Comparison of ENCODE assay signal across 1 cellular context in the genomic region with DNA sequence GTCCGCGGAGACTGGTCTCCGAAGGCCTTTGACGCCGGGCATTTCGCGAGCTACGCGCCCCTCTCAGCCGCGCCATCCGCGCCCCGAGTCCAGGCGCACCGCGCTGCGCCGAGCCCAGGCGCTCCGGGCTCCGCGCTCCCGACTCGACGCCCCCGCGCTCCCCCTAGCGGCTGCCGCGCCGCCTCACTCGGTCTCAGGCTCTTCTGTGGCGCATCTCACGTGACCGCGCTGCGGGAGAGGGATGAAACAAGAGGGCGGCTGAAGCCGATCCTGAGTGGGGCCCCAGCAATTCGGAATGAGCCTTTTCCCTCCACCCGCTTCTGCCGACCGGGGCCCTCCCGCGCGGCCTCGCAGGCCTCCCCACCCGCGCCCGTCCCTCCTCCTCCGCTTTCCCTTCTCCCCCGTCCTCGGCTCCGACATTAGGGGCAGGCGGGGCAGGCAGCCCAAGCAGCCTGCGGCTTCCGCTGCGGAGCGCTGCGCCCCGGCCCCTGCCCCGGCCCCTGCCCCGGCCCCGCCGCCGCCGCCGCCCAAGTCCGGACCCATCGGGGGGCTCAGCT.
TF ChIP-seq lines count a peak whose summit lies in the region.

No MANE protein-coding gene starts in this region.

TF ChIP-seq in K562, 482 proteins besides CTCF, POLR2A, EP300 and RAD21 (continued from another document and continues in another):
- TF ChIP-seq, protein P1, sequence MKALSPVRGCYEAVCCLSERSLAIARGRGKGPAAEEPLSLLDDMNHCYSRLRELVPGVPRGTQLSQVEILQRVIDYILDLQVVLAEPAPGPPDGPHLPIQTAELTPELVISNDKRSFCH (CRISPR knock-in tag; IDR thresholded peaks at IDR 0.05): no peak
- TF ChIP-seq, protein P1 (tag; IDR thresholded peaks at IDR 0.05): peak; percentile 47; the same call in 1 of the 2 replicates
- TF ChIP-seq IFI16 (CRISPR knock-in tag; IDR thresholded peaks at IDR 0.05) (no peak), HLTF (IDR thresholded peaks at IDR 0.05) (peak; percentile 74; the same call in 1 of the 2 replicates), EZH2 (IDR thresholded peaks at IDR 0.05; ENCODE audit: borderline replicate concordance, low read depth, low read length) (no peak), SNIP1 (IDR thresholded peaks at IDR 0.05; ENCODE audit: low read depth) (no peak), ZNF444 (CRISPR knock-in tag; IDR thresholded peaks at IDR 0.05) (no peak), TAF1 (IDR thresholded peaks at IDR 0.05; ENCODE audit: control insufficient read depth, extremely low read depth, insufficient read depth, low read length, severe bottlenecking) (peak; percentile 35), CC2D1A (IDR thresholded peaks at IDR 0.05) (no peak), MYC (IDR thresholded peaks at IDR 0.05; ENCODE audit: low read depth, low read length) (peak; percentile 60), MYC (CRISPR knock-in tag; IDR thresholded peaks at IDR 0.05; ENCODE audit: borderline replicate concordance, low read depth) (no peak), BDP1 (IDR thresholded peaks at IDR 0.05; ENCODE audit: insufficient read depth, insufficient read length) (no peak), ZFPM2 (CRISPR knock-in tag; IDR thresholded peaks at IDR 0.05) (no peak), ZBED1 (IDR thresholded peaks at IDR 0.05) (0 out of 2 replicates have a peak, but pooled peaks have one; percentile 50), ZNF75A (CRISPR knock-in tag; IDR thresholded peaks at IDR 0.05) (no peak), KLF10 (CRISPR knock-in tag; IDR thresholded peaks at IDR 0.05) (no peak), GABPB2 (CRISPR knock-in tag; conservative IDR thresholded peaks at IDR 0.05) (no peak), RFX7 (CRISPR knock-in tag; IDR thresholded peaks at IDR 0.05) (no peak), NFATC3 (IDR thresholded peaks at IDR 0.05) (no peak), MAFK (IDR thresholded peaks at IDR 0.05; ENCODE audit: low read length) (no peak), ZKSCAN1 (IDR thresholded peaks at IDR 0.05; ENCODE audit: low read depth, low read length) (no peak), FOXJ3 (CRISPR knock-in tag; IDR thresholded peaks at IDR 0.05) (no peak), MXI1 (IDR thresholded peaks at IDR 0.05; ENCODE audit: low read depth, low read length) (no peak), HSF4 (CRISPR knock-in tag; IDR thresholded peaks at IDR 0.05; ENCODE audit: borderline replicate concordance) (no peak), ZNF217 (CRISPR knock-in tag; IDR thresholded peaks at IDR 0.05) (no peak), BRCA1 (IDR thresholded peaks at IDR 0.05) (no peak), BRCA1 (CRISPR knock-in tag; IDR thresholded peaks at IDR 0.05) (no peak), ZZZ3 (IDR thresholded peaks at IDR 0.05) (no peak), BRD4 (IDR thresholded peaks at IDR 0.05) (no peak), NCOR1 (IDR thresholded peaks at IDR 0.05) (peak; percentile 29; the same call in 1 of the 2 replicates), ZNF586 (CRISPR knock-in tag; conservative IDR thresholded peaks at IDR 0.05) (no peak), ZNF551 (CRISPR knock-in tag; IDR thresholded peaks at IDR 0.05) (no peak)
- TF ChIP-seq, protein P2, sequence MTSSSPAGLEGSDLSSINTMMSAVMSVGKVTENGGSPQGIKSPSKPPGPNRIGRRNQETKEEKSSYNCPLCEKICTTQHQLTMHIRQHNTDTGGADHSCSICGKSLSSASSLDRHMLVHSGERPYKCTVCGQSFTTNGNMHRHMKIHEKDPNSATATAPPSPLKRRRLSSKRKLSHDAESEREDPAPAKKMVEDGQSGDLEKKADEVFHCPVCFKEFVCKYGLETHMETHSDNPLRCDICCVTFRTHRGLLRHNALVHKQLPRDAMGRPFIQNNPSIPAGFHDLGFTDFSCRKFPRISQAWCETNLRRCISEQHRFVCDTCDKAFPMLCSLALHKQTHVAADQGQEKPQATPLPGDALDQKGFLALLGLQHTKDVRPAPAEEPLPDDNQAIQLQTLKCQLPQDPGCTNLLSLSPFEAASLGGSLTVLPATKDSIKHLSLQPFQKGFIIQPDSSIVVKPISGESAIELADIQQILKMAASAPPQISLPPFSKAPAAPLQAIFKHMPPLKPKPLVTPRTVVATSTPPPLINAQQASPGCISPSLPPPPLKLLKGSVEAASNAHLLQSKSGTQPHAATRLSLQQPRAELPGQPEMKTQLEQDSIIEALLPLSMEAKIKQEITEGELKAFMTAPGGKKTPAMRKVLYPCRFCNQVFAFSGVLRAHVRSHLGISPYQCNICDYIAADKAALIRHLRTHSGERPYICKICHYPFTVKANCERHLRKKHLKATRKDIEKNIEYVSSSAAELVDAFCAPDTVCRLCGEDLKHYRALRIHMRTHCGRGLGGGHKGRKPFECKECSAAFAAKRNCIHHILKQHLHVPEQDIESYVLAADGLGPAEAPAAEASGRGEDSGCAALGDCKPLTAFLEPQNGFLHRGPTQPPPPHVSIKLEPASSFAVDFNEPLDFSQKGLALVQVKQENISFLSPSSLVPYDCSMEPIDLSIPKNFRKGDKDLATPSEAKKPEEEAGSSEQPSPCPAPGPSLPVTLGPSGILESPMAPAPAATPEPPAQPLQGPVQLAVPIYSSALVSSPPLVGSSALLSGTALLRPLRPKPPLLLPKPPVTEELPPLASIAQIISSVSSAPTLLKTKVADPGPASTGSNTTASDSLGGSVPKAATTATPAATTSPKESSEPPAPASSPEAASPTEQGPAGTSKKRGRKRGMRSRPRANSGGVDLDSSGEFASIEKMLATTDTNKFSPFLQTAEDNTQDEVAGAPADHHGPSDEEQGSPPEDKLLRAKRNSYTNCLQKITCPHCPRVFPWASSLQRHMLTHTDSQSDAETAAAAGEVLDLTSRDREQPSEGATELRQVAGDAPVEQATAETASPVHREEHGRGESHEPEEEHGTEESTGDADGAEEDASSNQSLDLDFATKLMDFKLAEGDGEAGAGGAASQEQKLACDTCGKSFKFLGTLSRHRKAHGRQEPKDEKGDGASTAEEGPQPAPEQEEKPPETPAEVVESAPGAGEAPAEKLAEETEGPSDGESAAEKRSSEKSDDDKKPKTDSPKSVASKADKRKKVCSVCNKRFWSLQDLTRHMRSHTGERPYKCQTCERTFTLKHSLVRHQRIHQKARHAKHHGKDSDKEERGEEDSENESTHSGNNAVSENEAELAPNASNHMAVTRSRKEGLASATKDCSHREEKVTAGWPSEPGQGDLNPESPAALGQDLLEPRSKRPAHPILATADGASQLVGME (CRISPR knock-in tag; IDR thresholded peaks at IDR 0.05): no peak
- TF ChIP-seq, protein P3, sequence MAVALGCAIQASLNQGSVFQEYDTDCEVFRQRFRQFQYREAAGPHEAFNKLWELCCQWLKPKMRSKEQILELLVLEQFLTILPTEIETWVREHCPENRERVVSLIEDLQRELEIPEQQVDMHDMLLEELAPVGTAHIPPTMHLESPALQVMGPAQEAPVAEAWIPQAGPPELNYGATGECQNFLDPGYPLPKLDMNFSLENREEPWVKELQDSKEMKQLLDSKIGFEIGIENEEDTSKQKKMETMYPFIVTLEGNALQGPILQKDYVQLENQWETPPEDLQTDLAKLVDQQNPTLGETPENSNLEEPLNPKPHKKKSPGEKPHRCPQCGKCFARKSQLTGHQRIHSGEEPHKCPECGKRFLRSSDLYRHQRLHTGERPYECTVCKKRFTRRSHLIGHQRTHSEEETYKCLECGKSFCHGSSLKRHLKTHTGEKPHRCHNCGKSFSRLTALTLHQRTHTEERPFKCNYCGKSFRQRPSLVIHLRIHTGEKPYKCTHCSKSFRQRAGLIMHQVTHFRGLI (CRISPR knock-in tag; IDR thresholded peaks at IDR 0.05): no peak
- TF ChIP-seq, protein P4, sequence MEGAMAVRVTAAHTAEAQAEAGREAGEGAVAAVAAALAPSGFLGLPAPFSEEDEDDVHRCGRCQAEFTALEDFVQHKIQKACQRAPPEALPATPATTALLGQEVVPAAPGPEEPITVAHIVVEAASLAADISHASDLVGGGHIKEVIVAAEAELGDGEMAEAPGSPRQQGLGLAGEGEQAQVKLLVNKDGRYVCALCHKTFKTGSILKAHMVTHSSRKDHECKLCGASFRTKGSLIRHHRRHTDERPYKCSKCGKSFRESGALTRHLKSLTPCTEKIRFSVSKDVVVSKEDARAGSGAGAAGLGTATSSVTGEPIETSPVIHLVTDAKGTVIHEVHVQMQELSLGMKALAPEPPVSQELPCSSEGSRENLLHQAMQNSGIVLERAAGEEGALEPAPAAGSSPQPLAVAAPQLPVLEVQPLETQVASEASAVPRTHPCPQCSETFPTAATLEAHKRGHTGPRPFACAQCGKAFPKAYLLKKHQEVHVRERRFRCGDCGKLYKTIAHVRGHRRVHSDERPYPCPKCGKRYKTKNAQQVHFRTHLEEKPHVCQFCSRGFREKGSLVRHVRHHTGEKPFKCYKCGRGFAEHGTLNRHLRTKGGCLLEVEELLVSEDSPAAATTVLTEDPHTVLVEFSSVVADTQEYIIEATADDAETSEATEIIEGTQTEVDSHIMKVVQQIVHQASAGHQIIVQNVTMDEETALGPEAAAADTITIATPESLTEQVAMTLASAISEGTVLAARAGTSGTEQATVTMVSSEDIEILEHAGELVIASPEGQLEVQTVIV (CRISPR knock-in tag; IDR thresholded peaks at IDR 0.05; ENCODE audit: borderline replicate concordance): no peak
- TF ChIP-seq, protein P5, sequence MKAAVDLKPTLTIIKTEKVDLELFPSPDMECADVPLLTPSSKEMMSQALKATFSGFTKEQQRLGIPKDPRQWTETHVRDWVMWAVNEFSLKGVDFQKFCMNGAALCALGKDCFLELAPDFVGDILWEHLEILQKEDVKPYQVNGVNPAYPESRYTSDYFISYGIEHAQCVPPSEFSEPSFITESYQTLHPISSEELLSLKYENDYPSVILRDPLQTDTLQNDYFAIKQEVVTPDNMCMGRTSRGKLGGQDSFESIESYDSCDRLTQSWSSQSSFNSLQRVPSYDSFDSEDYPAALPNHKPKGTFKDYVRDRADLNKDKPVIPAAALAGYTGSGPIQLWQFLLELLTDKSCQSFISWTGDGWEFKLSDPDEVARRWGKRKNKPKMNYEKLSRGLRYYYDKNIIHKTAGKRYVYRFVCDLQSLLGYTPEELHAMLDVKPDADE (conservative IDR thresholded peaks at IDR 0.05; ENCODE audit: control insufficient read depth, low read depth, low read length): no peak; the same call in 1 of the 2 replicates
- TF ChIP-seq, protein P6, sequence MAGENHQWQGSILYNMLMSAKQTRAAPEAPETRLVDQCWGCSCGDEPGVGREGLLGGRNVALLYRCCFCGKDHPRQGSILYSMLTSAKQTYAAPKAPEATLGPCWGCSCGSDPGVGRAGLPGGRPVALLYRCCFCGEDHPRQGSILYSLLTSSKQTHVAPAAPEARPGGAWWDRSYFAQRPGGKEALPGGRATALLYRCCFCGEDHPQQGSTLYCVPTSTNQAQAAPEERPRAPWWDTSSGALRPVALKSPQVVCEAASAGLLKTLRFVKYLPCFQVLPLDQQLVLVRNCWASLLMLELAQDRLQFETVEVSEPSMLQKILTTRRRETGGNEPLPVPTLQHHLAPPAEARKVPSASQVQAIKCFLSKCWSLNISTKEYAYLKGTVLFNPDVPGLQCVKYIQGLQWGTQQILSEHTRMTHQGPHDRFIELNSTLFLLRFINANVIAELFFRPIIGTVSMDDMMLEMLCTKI (IDR thresholded peaks at IDR 0.05; ENCODE audit: partially characterized antibody): no peak
- TF ChIP-seq, protein P7, sequence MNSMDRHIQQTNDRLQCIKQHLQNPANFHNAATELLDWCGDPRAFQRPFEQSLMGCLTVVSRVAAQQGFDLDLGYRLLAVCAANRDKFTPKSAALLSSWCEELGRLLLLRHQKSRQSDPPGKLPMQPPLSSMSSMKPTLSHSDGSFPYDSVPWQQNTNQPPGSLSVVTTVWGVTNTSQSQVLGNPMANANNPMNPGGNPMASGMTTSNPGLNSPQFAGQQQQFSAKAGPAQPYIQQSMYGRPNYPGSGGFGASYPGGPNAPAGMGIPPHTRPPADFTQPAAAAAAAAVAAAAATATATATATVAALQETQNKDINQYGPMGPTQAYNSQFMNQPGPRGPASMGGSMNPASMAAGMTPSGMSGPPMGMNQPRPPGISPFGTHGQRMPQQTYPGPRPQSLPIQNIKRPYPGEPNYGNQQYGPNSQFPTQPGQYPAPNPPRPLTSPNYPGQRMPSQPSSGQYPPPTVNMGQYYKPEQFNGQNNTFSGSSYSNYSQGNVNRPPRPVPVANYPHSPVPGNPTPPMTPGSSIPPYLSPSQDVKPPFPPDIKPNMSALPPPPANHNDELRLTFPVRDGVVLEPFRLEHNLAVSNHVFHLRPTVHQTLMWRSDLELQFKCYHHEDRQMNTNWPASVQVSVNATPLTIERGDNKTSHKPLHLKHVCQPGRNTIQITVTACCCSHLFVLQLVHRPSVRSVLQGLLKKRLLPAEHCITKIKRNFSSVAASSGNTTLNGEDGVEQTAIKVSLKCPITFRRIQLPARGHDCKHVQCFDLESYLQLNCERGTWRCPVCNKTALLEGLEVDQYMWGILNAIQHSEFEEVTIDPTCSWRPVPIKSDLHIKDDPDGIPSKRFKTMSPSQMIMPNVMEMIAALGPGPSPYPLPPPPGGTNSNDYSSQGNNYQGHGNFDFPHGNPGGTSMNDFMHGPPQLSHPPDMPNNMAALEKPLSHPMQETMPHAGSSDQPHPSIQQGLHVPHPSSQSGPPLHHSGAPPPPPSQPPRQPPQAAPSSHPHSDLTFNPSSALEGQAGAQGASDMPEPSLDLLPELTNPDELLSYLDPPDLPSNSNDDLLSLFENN (IDR thresholded peaks at IDR 0.05; ENCODE audit: low read depth in 2 of 2, low read length in 2 of 2): no peak
- TF ChIP-seq, protein P8, sequence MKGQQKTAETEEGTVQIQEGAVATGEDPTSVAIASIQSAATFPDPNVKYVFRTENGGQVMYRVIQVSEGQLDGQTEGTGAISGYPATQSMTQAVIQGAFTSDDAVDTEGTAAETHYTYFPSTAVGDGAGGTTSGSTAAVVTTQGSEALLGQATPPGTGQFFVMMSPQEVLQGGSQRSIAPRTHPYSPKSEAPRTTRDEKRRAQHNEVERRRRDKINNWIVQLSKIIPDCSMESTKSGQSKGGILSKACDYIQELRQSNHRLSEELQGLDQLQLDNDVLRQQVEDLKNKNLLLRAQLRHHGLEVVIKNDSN (CRISPR knock-in tag; IDR thresholded peaks at IDR 0.05): peak; percentile 91
- TF ChIP-seq, protein P9, sequence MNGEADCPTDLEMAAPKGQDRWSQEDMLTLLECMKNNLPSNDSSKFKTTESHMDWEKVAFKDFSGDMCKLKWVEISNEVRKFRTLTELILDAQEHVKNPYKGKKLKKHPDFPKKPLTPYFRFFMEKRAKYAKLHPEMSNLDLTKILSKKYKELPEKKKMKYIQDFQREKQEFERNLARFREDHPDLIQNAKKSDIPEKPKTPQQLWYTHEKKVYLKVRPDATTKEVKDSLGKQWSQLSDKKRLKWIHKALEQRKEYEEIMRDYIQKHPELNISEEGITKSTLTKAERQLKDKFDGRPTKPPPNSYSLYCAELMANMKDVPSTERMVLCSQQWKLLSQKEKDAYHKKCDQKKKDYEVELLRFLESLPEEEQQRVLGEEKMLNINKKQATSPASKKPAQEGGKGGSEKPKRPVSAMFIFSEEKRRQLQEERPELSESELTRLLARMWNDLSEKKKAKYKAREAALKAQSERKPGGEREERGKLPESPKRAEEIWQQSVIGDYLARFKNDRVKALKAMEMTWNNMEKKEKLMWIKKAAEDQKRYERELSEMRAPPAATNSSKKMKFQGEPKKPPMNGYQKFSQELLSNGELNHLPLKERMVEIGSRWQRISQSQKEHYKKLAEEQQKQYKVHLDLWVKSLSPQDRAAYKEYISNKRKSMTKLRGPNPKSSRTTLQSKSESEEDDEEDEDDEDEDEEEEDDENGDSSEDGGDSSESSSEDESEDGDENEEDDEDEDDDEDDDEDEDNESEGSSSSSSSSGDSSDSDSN (IDR thresholded peaks at IDR 0.05; ENCODE audit: borderline replicate concordance in 1 of 2, low read depth in 2 of 2, low read length in 2 of 2): peak; percentile 78 to 80; a peak in 2 of 4 replicates
- TF ChIP-seq, protein P10, sequence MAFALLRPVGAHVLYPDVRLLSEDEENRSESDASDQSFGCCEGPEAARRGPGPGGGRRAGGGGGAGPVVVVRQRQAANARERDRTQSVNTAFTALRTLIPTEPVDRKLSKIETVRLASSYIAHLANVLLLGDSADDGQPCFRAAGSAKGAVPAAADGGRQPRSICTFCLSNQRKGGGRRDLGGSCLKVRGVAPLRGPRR (CRISPR knock-in tag; IDR thresholded peaks at IDR 0.05): no peak
